Comparison of ENCODE assay signal across 11 cellular contexts in the genomic region with DNA sequence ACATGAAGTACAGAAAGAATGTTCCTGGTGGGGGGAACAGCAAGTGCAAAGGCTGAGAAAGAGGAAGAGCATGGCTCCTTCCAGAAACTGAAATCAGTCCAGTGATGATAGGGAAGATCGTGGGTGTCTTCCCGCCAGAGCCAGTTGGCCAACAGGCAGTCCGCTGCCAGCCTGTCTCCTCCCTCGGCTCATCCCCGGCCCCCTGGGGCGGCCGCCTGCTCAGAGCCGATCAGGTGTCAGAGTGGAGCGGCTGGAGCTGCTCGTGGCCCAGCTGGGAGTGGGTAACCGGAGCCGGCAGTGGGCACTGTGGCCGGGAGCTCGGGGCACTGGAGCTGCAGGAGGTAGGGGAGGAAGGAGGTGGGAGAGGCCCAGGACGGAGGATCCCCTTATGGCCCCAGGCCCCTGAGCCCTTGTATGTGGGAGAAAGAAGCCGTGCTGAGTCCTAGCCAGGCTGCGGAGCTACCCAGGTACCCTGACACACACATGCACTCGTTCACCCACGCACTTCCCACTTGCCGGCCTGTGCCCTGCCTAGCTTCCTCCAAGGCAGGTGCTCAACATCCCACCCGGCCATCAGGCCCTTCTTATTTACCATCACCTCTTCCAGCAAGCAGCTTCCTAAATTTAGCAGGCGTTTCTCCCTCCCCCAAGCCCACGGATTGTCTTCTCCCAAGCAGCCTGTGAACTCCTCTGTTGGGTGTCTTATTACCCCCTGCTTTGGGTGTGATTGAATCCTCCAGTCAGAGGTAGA. TPM values are rescaled to one million over a fixed set of nuclear protein-coding genes. Genes with fewer than 3 reads are reported as not detected.
DNase-seq lines count a peak whose midpoint lies in the region; TF ChIP-seq lines count a peak whose summit lies in the region.
"Had no signal": no experiment of that assay in that cellular context is flagged by ENCODE, and none has a peak within 500 bp of the region (broad histone marks: within the 10 kb centered on the region; RNA-seq: fewer than 3 reads in every experiment).

No MANE protein-coding gene starts in this region.

- peak overlapping the region in 2 of 8 donors; percentile 46 to 98 for H3K27ac Mint-ChIP-seq in CD8-positive, alpha-beta memory T cell
- no peak overlapping the region for H3K27ac Mint-ChIP-seq in mesothelial cell of epicardium

- H3K4me1 Mint-ChIP-seq in CD8-positive, alpha-beta memory T cell = peaks cover 28 to 43% (median 35%) of the 10 kb centered on the region in 3 donors
- peaks cover 12% of the 10 kb centered on the region for H3K4me1 Mint-ChIP-seq in mesothelial cell of epicardium

- POLR2A ChIA-PET in CD8-positive, alpha-beta memory T cell (lab: Charles Lee) = interaction anchor here (0.5 kb wide), 1 partner anchor 127 kb away, joined by 3 read pairs; no protein-coding TSS in a partner anchor

- no peak for TF ChIP-seq CTCF in mesothelial cell of epicardium (IDR thresholded peaks at IDR 0.05; ENCODE audit: unreplicated experiment)

- H3K9me3 ChIP-seq in CD8-positive, alpha-beta memory T cell (ENCODE audit: low read length) = no peaks in the 10 kb centered on the region
- H3K9me3 ChIP-seq: SJSA1 had no signal

- H3K4me3 Mint-ChIP-seq in CD8-positive, alpha-beta memory T cell = peak overlapping the region; percentile 35 to 97 (median 65)
- peak overlapping the region; percentile 49 for H3K4me3 Mint-ChIP-seq in mesothelial cell of epicardium

- peaks cover 0 to 20% (median 5%) of the 10 kb centered on the region in 3 donors for H3K36me3 Mint-ChIP-seq in CD8-positive, alpha-beta memory T cell
- H3K36me3 Mint-ChIP-seq in mesothelial cell of epicardium = peaks cover 7% of the 10 kb centered on the region

- no peak overlapping the region for H3K4me3 ChIP-seq in CD8-positive, alpha-beta memory T cell (ENCODE audit: low read length)
- H3K4me3 ChIP-seq: SJSA1 had no signal

- no peak for DNase-seq in CD8-positive, alpha-beta memory T cell
- DNase-seq in LHCN-M2 (ENCODE audit: low read depth) (peak; percentile 35), RPMI7951 (ENCODE audit: low read depth) (peak; percentile 33), mesothelial cell of epicardium (ENCODE audit: low spot score in 2 of 2, unreplicated experiment in 2 of 2) (no peak), hippocampal formation (lab: John Stamatoyannopoulos, UW) (no peak), HuH-7 (ENCODE audit: low spot score) (no peak), LoVo (ENCODE audit: low spot score) (no peak), nucleus accumbens (lab: John Stamatoyannopoulos, UW) (no peak)
- DNase-seq: midbrain had no signal

- H3K36me3 ChIP-seq in CD8-positive, alpha-beta memory T cell (ENCODE audit: insufficient read depth, low read length) = no peaks in the 10 kb centered on the region

- CTCF ChIA-PET in CD8-positive, alpha-beta memory T cell (lab: Charles Lee) = no interaction called here

- H3K27me3 Mint-ChIP-seq in CD8-positive, alpha-beta memory T cell = peaks cover 0 to 8% of the 10 kb centered on the region in 2 donors
- H3K27me3 Mint-ChIP-seq in mesothelial cell of epicardium (ENCODE audit: low read depth) = peaks cover 7% of the 10 kb centered on the region

- no peaks in the 10 kb centered on the region for H3K27me3 ChIP-seq in CD8-positive, alpha-beta memory T cell (ENCODE audit: insufficient read depth, low read length, poor library complexity, severe bottlenecking)
- H3K27me3 ChIP-seq: SJSA1 had no signal

- H3K27ac ChIP-seq in CD8-positive, alpha-beta memory T cell (ENCODE audit: low read depth, low read length) = no peak overlapping the region
- H3K27ac ChIP-seq: SJSA1 had no signal

- H3K9me3 Mint-ChIP-seq in CD8-positive, alpha-beta memory T cell = no peaks in the 10 kb centered on the region
- H3K9me3 Mint-ChIP-seq in mesothelial cell of epicardium = no peaks in the 10 kb centered on the region

- peaks cover 22% of the 10 kb centered on the region for H3K4me1 ChIP-seq in CD8-positive, alpha-beta memory T cell (ENCODE audit: insufficient read depth, low read length)

RNA-seq across cellular contexts. Expression of a gene that starts 1.7 kb away (rescaled TPM):
- total RNA-seq in CD8-positive, alpha-beta memory T cell = under 1 TPM; 0.89 to 0.90 TPM
- 0.48 TPM for polyA plus RNA-seq in CD8-positive, alpha-beta memory T cell
- total RNA-seq in LHCN-M2 (2014; rRNA removed) = 0.13 and 0.17 TPM in 2 replicates
- polyA plus RNA-seq in LHCN-M2 (2012) = 0.06 TPM
- under 0.01 and 0.12 TPM in 2 replicates for total RNA-seq in RPMI7951 (2014; rRNA removed; shearing (Covaris generic))
- total RNA-seq in mesothelial cell of epicardium = 0.75 to 0.98 TPM (median 0.86 TPM) in 3 replicates

RNA-seq across cellular contexts. Expression of a gene that starts 1.8 kb away (rescaled TPM):
- total RNA-seq in CD8-positive, alpha-beta memory T cell = 10 to 100 TPM; 33.5 to 38.6 TPM
- polyA plus RNA-seq in CD8-positive, alpha-beta memory T cell = 1.6 TPM
- total RNA-seq in LHCN-M2 (2014; rRNA removed) = 17.0 and 31.1 TPM in 2 replicates
- polyA plus RNA-seq in LHCN-M2 (2012) = 18.8 TPM
- total RNA-seq in RPMI7951 (2014; rRNA removed; shearing (Covaris generic)) = 11.5 and 28.4 TPM in 2 replicates
- total RNA-seq in mesothelial cell of epicardium = 25.4 to 31.9 TPM (median 25.6 TPM) in 3 replicates

RNA-seq across cellular contexts. Expression of a gene that starts 30.7 kb away (rescaled TPM):
- total RNA-seq in CD8-positive, alpha-beta memory T cell = not detected
- polyA plus RNA-seq in CD8-positive, alpha-beta memory T cell = 0.07 TPM
- total RNA-seq in LHCN-M2 (2014; rRNA removed) = not detected in 2 replicates
- polyA plus RNA-seq in LHCN-M2 (2012) = not detected
- total RNA-seq in RPMI7951 (2014; rRNA removed; shearing (Covaris generic)) = not detected in 2 replicates
- total RNA-seq in mesothelial cell of epicardium = not detected in 3 replicates
- total RNA-seq: HT-29, SJSA1 had no signal

RNA-seq across cellular contexts. Expression of a gene that starts 45.2 kb away (rescaled TPM):
- total RNA-seq in CD8-positive, alpha-beta memory T cell = 10 to 100 TPM; 14.2 to 14.8 TPM
- polyA plus RNA-seq in CD8-positive, alpha-beta memory T cell = not detected
- total RNA-seq in LHCN-M2 (2014; rRNA removed) (0.11 TPM in 1 of 2 replicates, not detected in the other), mesothelial cell of epicardium (0.22 to 0.96 TPM (median 0.68 TPM) in 3 replicates)
- 0.36 TPM for polyA plus RNA-seq in LHCN-M2 (2012)
- total RNA-seq in RPMI7951 (2014; rRNA removed; shearing (Covaris generic)) = 0.39 and 1.1 TPM in 2 replicates
- total RNA-seq: HT-29, SJSA1 had no signal

Comparison
In these comparisons a context has a peak if more than half of its experiments do, and no peak if none do; other contexts are left out.
1. DNase-seq: peak in LHCN-M2 (single experiment) and RPMI7951 (single experiment); none in CD8-positive, alpha-beta memory T cell (0 of 5), mesothelial cell of epicardium (0 of 2), hippocampal formation (0 of 2), HuH-7 (single experiment), LoVo (single experiment) and nucleus accumbens (0 of 56).